ENCODE assay signal across 21 cellular contexts in genomic region chr3:71863563-71864190, GRCh38.
"Had no signal": no experiment of that assay in that cellular context is flagged by ENCODE, and none has a peak within 500 bp of the region (broad histone marks: within the 10 kb centered on the region; RNA-seq: fewer than 3 reads in every experiment).

No MANE protein-coding gene starts in this region.

- H3K27ac Mint-ChIP-seq: activated CD4-positive, alpha-beta T cell treated with anti-CD3 and anti-CD28 coated beads, Interleukin-2, amount 10 ng/mL, durations not matched to agents 24 days and 14 days; activated CD8-positive, alpha-beta T cell treated with anti-CD3 and anti-CD28 coated beads for 36 hours; activated naive CD8-positive, alpha-beta T cell treated with anti-CD3 and anti-CD28 coated beads, Interleukin-2, amount 10 ng/mL, durations not matched to agents 7 days and 5 days; activated T-cell treated with anti-CD3 and anti-CD28 coated beads, Interleukin-2, amount 50 U/mL, for 72 hours; T-helper 1 cell treated with Interleukin-12 subunit alpha and Interleukin-12 subunit beta and Interleukin-4 antibody, amounts not matched to agents 30 μg/mL and 1 μg/mL, for 36 hours had no signal

- H3K4me3 Mint-ChIP-seq: activated CD4-positive, alpha-beta T cell treated with anti-CD3 and anti-CD28 coated beads, Interleukin-2, amount 10 ng/mL, durations not matched to agents 24 days and 14 days; activated CD8-positive, alpha-beta T cell treated with anti-CD3 and anti-CD28 coated beads for 36 hours; activated naive CD8-positive, alpha-beta T cell treated with anti-CD3 and anti-CD28 coated beads, Interleukin-2, amount 10 ng/mL, durations not matched to agents 7 days and 5 days; activated T-cell treated with anti-CD3 and anti-CD28 coated beads, Interleukin-2, amount 50 U/mL, for 72 hours; T-helper 1 cell treated with Interleukin-12 subunit alpha and Interleukin-12 subunit beta and Interleukin-4 antibody, amounts not matched to agents 30 μg/mL and 1 μg/mL, for 36 hours had no signal

- H3K4me3 ChIP-seq: adrenal gland, SJSA1 had no signal

- H3K9ac ChIP-seq: KMS-11 had no signal

- DNase-seq: activated CD4-positive, alpha-beta T cell treated with anti-CD3 and anti-CD28 coated beads, Interleukin-2, amount 10 ng/mL, durations not matched to agents 24 days and 14 days; activated CD4-positive, CD25-positive, alpha-beta regulatory T cell treated with anti-CD3 and anti-CD28 coated beads, Interleukin-2, amount 50 U/mL, for 72 hours; activated CD8-positive, alpha-beta memory T cell treated with anti-CD3 and anti-CD28 coated beads, Interleukin-2, amount 50 U/mL, for 4 hours; activated CD8-positive, alpha-beta T cell treated with anti-CD3 and anti-CD28 coated beads for 36 hours; activated naive CD4-positive, alpha-beta T cell treated with anti-CD3 and anti-CD28 coated beads, Interleukin-2, amount 50 U/mL, for 16 hours; activated naive CD8-positive, alpha-beta T cell treated with anti-CD3 and anti-CD28 coated beads, Interleukin-2, amount 10 ng/mL, durations not matched to agents 7 days and 5 days; activated T-cell treated with anti-CD3 and anti-CD28 coated beads, Interleukin-2, amount 50 U/mL, for 72 hours; adrenal gland; anterior cingulate cortex; cerebellar nuclear complex; NCI-H1092 treated with DMSO at 0.1 percent for 48 hours; NCI-H1436; NCI-H1694 treated with DMSO at 0.1 percent for 48 hours; NCI-H2029 treated with DMSO at 0.1 percent for 48 hours; NCI-H446; NCI-H526; PC-3; SHP77 had no signal

- H3K9me3 Mint-ChIP-seq: activated CD4-positive, alpha-beta T cell treated with anti-CD3 and anti-CD28 coated beads, Interleukin-2, amount 10 ng/mL, durations not matched to agents 24 days and 14 days; activated naive CD8-positive, alpha-beta T cell treated with anti-CD3 and anti-CD28 coated beads, Interleukin-2, amount 10 ng/mL, durations not matched to agents 7 days and 5 days; activated T-cell treated with anti-CD3 and anti-CD28 coated beads, Interleukin-2, amount 50 U/mL, for 72 hours; T-helper 1 cell treated with Interleukin-12 subunit alpha and Interleukin-12 subunit beta and Interleukin-4 antibody, amounts not matched to agents 30 μg/mL and 1 μg/mL, for 36 hours had no signal

- H3K36me3 ChIP-seq: adrenal gland, SJSA1 had no signal

- H3K27me3 ChIP-seq: SJSA1 had no signal

- H3K27ac ChIP-seq: adrenal gland, KMS-11, SJSA1 had no signal

- H3K4me2 ChIP-seq: KMS-11 had no signal

- H3K36me3 Mint-ChIP-seq: activated naive CD8-positive, alpha-beta T cell treated with anti-CD3 and anti-CD28 coated beads, Interleukin-2, amount 10 ng/mL, durations not matched to agents 7 days and 5 days had no signal

- H3K4me1 ChIP-seq: adrenal gland had no signal

- H3K9me3 ChIP-seq: SJSA1 had no signal

- ATAC-seq: activated CD8-positive, alpha-beta T cell treated with anti-CD3 and anti-CD28 coated beads for 36 hours; PC-3 had no signal
